ENCODE assay signal across 18 cellular contexts in the genomic region with DNA sequence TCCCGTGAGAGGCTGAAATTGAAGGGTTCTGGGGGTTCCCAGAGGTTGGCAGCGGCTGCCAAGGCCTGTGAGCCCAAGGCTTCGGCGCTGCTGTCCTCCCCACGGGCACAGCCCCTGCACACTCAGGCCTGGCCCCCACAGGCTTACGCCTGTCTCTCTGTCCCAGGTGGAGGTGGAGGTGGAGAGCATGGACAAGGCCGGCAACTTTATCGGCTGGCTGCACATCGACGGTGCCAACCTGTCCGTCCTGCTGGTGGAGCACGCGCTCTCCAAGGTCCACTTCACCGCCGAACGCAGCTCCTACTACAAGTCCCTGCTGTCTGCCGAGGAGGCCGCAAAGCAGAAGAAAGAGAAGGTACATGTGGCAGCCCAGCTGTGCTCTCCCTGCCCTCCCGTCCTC. TPM values are rescaled to one million over a fixed set of nuclear protein-coding genes. Genes with fewer than 3 reads are reported as not detected.
"Had no signal": no experiment of that assay in that cellular context is flagged by ENCODE, and none has a peak within 500 bp of the region (broad histone marks: within the 10 kb centered on the region; RNA-seq: fewer than 3 reads in every experiment).

No MANE protein-coding gene starts in this region.

- H3K4me3 ChIP-seq: hepatocyte, right atrium auricular region, smooth muscle cell, testis had no signal

- H3K9me3 ChIP-seq: right atrium auricular region, testis had no signal

- H3K4me1 ChIP-seq: foreskin keratinocyte, testis had no signal

- H3K9me3 Mint-ChIP-seq: dendritic cell treated with granulocyte-macrophage colony-stimulating factor and Interleukin-4, amounts not matched to agents 40 ng/mL and 50 ng/mL, for 4 days; effector memory CD8-positive, alpha-beta T cell; naive thymus-derived CD4-positive, alpha-beta T cell; nephron progenitor cell; stimulated activated naive B cell treated with anti-CD40 and anti-IgM and Interleukin-4, amounts not matched to agents 10 μg/mL and 1 μg/mL and 100 μg/mL, for 72 hours; stimulated activated naive CD8-positive, alpha-beta T cell treated with anti-CD3 and anti-CD28 coated beads, Interleukin-15, amount 100 ng/mL, for 72 hours had no signal

- DNase-seq: cerebellar nuclear complex; effector memory CD8-positive, alpha-beta T cell; erythroblast; foreskin keratinocyte; naive thymus-derived CD4-positive, alpha-beta T cell; nephron progenitor cell; stimulated activated CD4-positive, alpha-beta T cell treated with anti-CD3 and anti-CD28 coated beads, Interleukin-4, amount 100 ng/mL, for 1 hour; stimulated activated CD8-positive, alpha-beta memory T cell treated with anti-CD3 and anti-CD28 coated beads, Interleukin-4, amount 100 ng/mL, for 48 hours; stimulated activated naive B cell treated with anti-CD40 and anti-IgM and Interleukin-4, amounts not matched to agents 10 μg/mL and 1 μg/mL and 100 μg/mL, for 72 hours; stimulated activated naive CD8-positive, alpha-beta T cell treated with anti-CD3 and anti-CD28 coated beads, Interleukin-15, amount 100 ng/mL, for 72 hours; testis; trophoblast cell had no signal

- H3K4me3 Mint-ChIP-seq: dendritic cell treated with granulocyte-macrophage colony-stimulating factor and Interleukin-4, amounts not matched to agents 40 ng/mL and 50 ng/mL, for 4 days; effector memory CD8-positive, alpha-beta T cell; nephron progenitor cell; stimulated activated naive B cell treated with anti-CD40 and anti-IgM and Interleukin-4, amounts not matched to agents 10 μg/mL and 1 μg/mL and 100 μg/mL, for 72 hours; stimulated activated naive CD8-positive, alpha-beta T cell treated with anti-CD3 and anti-CD28 coated beads, Interleukin-15, amount 100 ng/mL, for 72 hours had no signal

- H3K27ac Mint-ChIP-seq: dendritic cell treated with granulocyte-macrophage colony-stimulating factor and Interleukin-4, amounts not matched to agents 40 ng/mL and 50 ng/mL, for 4 days; naive thymus-derived CD4-positive, alpha-beta T cell had no signal

- ATAC-seq: effector memory CD8-positive, alpha-beta T cell; foreskin keratinocyte; naive thymus-derived CD4-positive, alpha-beta T cell; stimulated activated naive B cell treated with anti-CD40 and anti-IgM and Interleukin-4, amounts not matched to agents 10 μg/mL and 1 μg/mL and 100 μg/mL, for 72 hours; stimulated activated naive CD8-positive, alpha-beta T cell treated with anti-CD3 and anti-CD28 coated beads, Interleukin-15, amount 100 ng/mL, for 72 hours had no signal

- H2AFZ ChIP-seq: hepatocyte had no signal

- H3K27me3 Mint-ChIP-seq: dendritic cell treated with granulocyte-macrophage colony-stimulating factor and Interleukin-4, amounts not matched to agents 40 ng/mL and 50 ng/mL, for 4 days; effector memory CD8-positive, alpha-beta T cell; naive thymus-derived CD4-positive, alpha-beta T cell; stimulated activated naive B cell treated with anti-CD40 and anti-IgM and Interleukin-4, amounts not matched to agents 10 μg/mL and 1 μg/mL and 100 μg/mL, for 72 hours; stimulated activated naive CD8-positive, alpha-beta T cell treated with anti-CD3 and anti-CD28 coated beads, Interleukin-15, amount 100 ng/mL, for 72 hours had no signal

- H3K27ac ChIP-seq: foreskin keratinocyte, hepatocyte, right atrium auricular region, testis had no signal

- FAIRE-seq: colon, endothelial cell of umbilical vein had no signal

- H3K27me3 ChIP-seq: foreskin keratinocyte, hepatocyte, right atrium auricular region, testis had no signal

- H3K4me2 ChIP-seq: hepatocyte, smooth muscle cell had no signal

RNA-seq across cellular contexts. Expression of gene LRRC4, which starts 43.1 kb away (rescaled TPM):
- total RNA-seq: smooth muscle cell had no signal
- polyA plus RNA-seq: smooth muscle cell had no signal
